Comparison of ENCODE assay signal across 8 cellular contexts in genomic region chr2:190996338-190996946, GRCh38. TPM values are rescaled to one million over a fixed set of nuclear protein-coding genes. Genes with fewer than 3 reads are reported as not detected.
DNase-seq lines count a peak whose midpoint lies in the region; ATAC-seq and TF ChIP-seq lines count a peak whose summit lies in the region.

No MANE protein-coding gene starts in this region.

- H3K27me3 Mint-ChIP-seq in activated T-cell treated with anti-CD3 and anti-CD28 coated beads, Interleukin-2, amount 50 U/mL, for 4 hours (ENCODE audit: low read depth), result no peaks in the 10 kb centered on the region

- peaks cover 6% of the 10 kb centered on the region for H3K9me3 Mint-ChIP-seq in activated T-cell treated with anti-CD3 and anti-CD28 coated beads, Interleukin-2, amount 50 U/mL, for 4 hours

- no peak overlapping the region for H3K4me3 Mint-ChIP-seq in activated T-cell treated with anti-CD3 and anti-CD28 coated beads, Interleukin-2, amount 50 U/mL, for 4 hours

- peaks cover 44% of the 10 kb centered on the region for H3K4me1 Mint-ChIP-seq in activated T-cell treated with anti-CD3 and anti-CD28 coated beads, Interleukin-2, amount 50 U/mL, for 4 hours (ENCODE audit: low read depth)

- peaks cover 79% of the 10 kb centered on the region for H3K36me3 Mint-ChIP-seq in activated T-cell treated with anti-CD3 and anti-CD28 coated beads, Interleukin-2, amount 50 U/mL, for 4 hours (ENCODE audit: insufficient read depth)

- ATAC-seq in activated T-cell treated with anti-CD3 and anti-CD28 coated beads, Interleukin-2, amount 50 U/mL, for 4 hours, result peak in 1 of 2 donors; percentile 59
- ATAC-seq in GM19467 (IDR thresholded peaks at IDR 0.05; ENCODE audit: unreplicated experiment), result no peak

- H3K4me3 ChIP-seq in fibroblast of mammary gland (ENCODE audit: control insufficient read depth, low read depth, low read length), result no peak overlapping the region

- peak; percentile 73 for TF ChIP-seq CTCF in fibroblast of mammary gland (conservative IDR thresholded peaks at IDR 0.05; ENCODE audit: control insufficient read depth, insufficient read depth, low read depth, low read length)

- DNase-seq in activated T-cell treated with anti-CD3 and anti-CD28 coated beads, Interleukin-2, amount 50 U/mL, for 4 hours, result peak; percentile 28
- no peak for DNase-seq in activated T-cell treated with anti-CD3 and anti-CD28 coated beads, Interleukin-2, amount 50 U/mL, for 1 hour
- peak; percentile 43 for DNase-seq in HPDE6-E6E7 (ENCODE audit: extremely low spot score)
- peak; percentile 28 for DNase-seq in UCSD-AML1 (lab: John Stamatoyannopoulos, UW; ENCODE audit: unreplicated experiment)
- peak; percentile 47 for DNase-seq in fibroblast of mammary gland (ENCODE audit: low read depth)
- DNase-seq in renal cortical epithelial cell (ENCODE audit: low read depth), result peak; percentile 22
- DNase-seq in dedifferentiated amniotic fluid mesenchymal stem cell (ENCODE audit: extremely low spot score), result no peak

RNA-seq across cellular contexts. Expression of gene STAT1, which starts 17.5 kb away (rescaled TPM):
- 100 to 1,000 TPM; 222 to 278 (median 268) TPM for total RNA-seq in activated T-cell treated with anti-CD3 and anti-CD28 coated beads, Interleukin-2, amount 50 U/mL, for 4 hours
- 149 and 189 TPM in 2 replicates for total RNA-seq in renal cortical epithelial cell

Comparison
In these comparisons a context has a peak if more than half of its experiments do, and no peak if none do; other contexts are left out.
1. DNase-seq: peak in activated T-cell treated with anti-CD3 and anti-CD28 coated beads, Interleukin-2, amount 50 U/mL, for 4 hours (single experiment), HPDE6-E6E7 (single experiment), UCSD-AML1 (single experiment), fibroblast of mammary gland (single experiment) and renal cortical epithelial cell (single experiment); none in activated T-cell treated with anti-CD3 and anti-CD28 coated beads, Interleukin-2, amount 50 U/mL, for 1 hour (single experiment) and dedifferentiated amniotic fluid mesenchymal stem cell (single experiment).